In the genomic region with DNA sequence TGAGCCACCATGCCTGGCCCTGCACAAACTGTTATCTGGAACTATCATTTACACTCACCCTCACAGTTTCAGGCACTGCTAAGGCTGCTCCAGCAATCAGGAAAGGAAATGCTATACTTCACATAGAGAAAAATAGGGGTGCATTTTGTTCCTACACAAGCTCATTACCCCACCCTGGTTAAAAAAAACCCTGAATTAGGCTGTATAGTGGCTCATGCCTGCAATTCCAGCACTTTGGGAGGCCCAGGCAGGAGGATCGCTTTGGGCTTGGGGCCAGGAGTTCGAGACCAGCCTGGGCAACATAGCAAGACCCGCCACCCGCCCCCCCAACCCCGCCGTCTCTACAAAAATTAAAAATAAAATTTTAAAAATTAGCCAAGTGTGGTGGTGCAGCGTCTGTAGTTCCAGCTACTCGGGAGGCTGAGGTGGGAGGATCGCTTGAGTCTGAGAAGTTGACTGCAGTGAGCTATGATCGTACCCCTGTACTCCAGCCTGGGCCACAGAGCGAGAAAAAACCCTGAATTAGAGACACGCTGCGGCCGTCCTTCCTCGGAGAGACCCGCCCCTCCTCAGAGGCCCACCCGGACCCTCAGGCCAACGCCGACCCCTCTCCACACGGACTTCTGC, we compare ENCODE assay signal across 8 cellular contexts. TPM values are rescaled to one million over a fixed set of nuclear protein-coding genes. Genes with fewer than 3 reads are reported as not detected.
DNase-seq lines count a peak whose midpoint lies in the region; ATAC-seq and TF ChIP-seq lines count a peak whose summit lies in the region.

No MANE protein-coding gene starts in this region.

- intact Hi-C loops in CD4-positive, alpha-beta memory T cell (cut with micrococcal nuclease): loop anchor here (1.0 to 2.0 kb wide), 4 partner anchors 29 to 66 kb away; partner anchors contain the start of genes ARPC1B, ZKSCAN5 and ZNF789
- intact Hi-C loops in ascending aorta (cut with DNase I) (loop anchor here (2.0 kb wide), 2 partner anchors 29 kb away; partner anchors contain the start of genes ATP5MF, BUD31 and PDAP1), tibial artery (cut with DNase I; ENCODE audit: low total_unique reads) (no loop called here)

- no peaks in the 10 kb centered on the region for H3K9me3 Mint-ChIP-seq in CD4-positive, alpha-beta memory T cell

- DNase-seq in CD4-positive, alpha-beta memory T cell: no peak
- no peak for DNase-seq in ascending aorta (ENCODE audit: low spot score in 2 of 2)
- no peak for DNase-seq in left lobe of liver (ENCODE audit: low spot score)
- DNase-seq in tibial artery: no peak
- DNase-seq in MV-4-11 (lab: John Stamatoyannopoulos, UW): no peak
- no peak for DNase-seq in AG08396 (ENCODE audit: low spot score)

- H3K4me3 Mint-ChIP-seq in CD4-positive, alpha-beta memory T cell: peak overlapping the region; percentile 94 to 98 (median 96)

- POLR2A ChIA-PET in CD4-positive, alpha-beta memory T cell (lab: Charles Lee; ENCODE audit: partially characterized antibody): interaction anchor here (0.7 to 3.1 kb wide), 10 partner anchors 8 to 121 kb away, joined by 3 to 25 read pairs (median 4); partner anchors contain the start of genes ATP5MF, BUD31, PDAP1 and ZKSCAN5

- peaks cover 4% of the 10 kb centered on the region for H3K36me3 ChIP-seq in CD4-positive, alpha-beta memory T cell (ENCODE audit: insufficient read depth, low read length)
- H3K36me3 ChIP-seq in ascending aorta (peaks cover 8 to 17% of the 10 kb centered on the region in 2 donors), tibial artery (peaks cover 16 to 29% (median 22%) of the 10 kb centered on the region in 3 donors)

- H3K27ac ChIP-seq in CD4-positive, alpha-beta memory T cell (ENCODE audit: low read depth, low read length): peak overlapping the region; percentile 61
- H3K27ac ChIP-seq in ascending aorta (peak overlapping the region; percentile 85 to 87), tibial artery (peak overlapping the region; percentile 88 to 89)

- H3K36me3 Mint-ChIP-seq in CD4-positive, alpha-beta memory T cell: peaks cover 0 to 29% of the 10 kb centered on the region in 2 donors

- TF ChIP-seq CTCF in ascending aorta (IDR thresholded peaks at IDR 0.05) (no peak), tibial artery (IDR thresholded peaks at IDR 0.05) (no peak)

- H3K4me3 ChIP-seq in CD4-positive, alpha-beta memory T cell (ENCODE audit: low read length in 2 of 2): peak overlapping the region; percentile 61 to 77
- peak overlapping the region; percentile 80 to 91 for H3K4me3 ChIP-seq in ascending aorta
- H3K4me3 ChIP-seq in tibial artery: peak overlapping the region; percentile 86 to 99

- peaks cover 17% of the 10 kb centered on the region for H3K4me1 ChIP-seq in CD4-positive, alpha-beta memory T cell (ENCODE audit: insufficient read depth, low read length)
- H3K4me1 ChIP-seq in ascending aorta: peaks cover 5 to 22% of the 10 kb centered on the region in 2 donors
- peaks cover 0 to 44% (median 35%) of the 10 kb centered on the region in 4 donors for H3K4me1 ChIP-seq in tibial artery

- H3K27me3 Mint-ChIP-seq in CD4-positive, alpha-beta memory T cell: no peaks in the 10 kb centered on the region

- peaks cover 12 to 36% (median 28%) of the 10 kb centered on the region in 4 donors for H3K4me1 Mint-ChIP-seq in CD4-positive, alpha-beta memory T cell

- ATAC-seq in HG03196 (IDR thresholded peaks at IDR 0.05; ENCODE audit: unreplicated experiment): peak; percentile 4
- ATAC-seq in left lobe of liver: peak; percentile 33
- ATAC-seq in GM19397 (IDR thresholded peaks at IDR 0.05; ENCODE audit: unreplicated experiment): no peak

- no peaks in the 10 kb centered on the region for H3K27me3 ChIP-seq in CD4-positive, alpha-beta memory T cell (ENCODE audit: insufficient read depth, low read length)
- H3K27me3 ChIP-seq in ascending aorta (no peaks in the 10 kb centered on the region), tibial artery (no peaks in the 10 kb centered on the region)

- no peaks in the 10 kb centered on the region for H3K9me3 ChIP-seq in CD4-positive, alpha-beta memory T cell (ENCODE audit: control insufficient read depth in 1 of 2, low read length in 2 of 2)
- H3K9me3 ChIP-seq in ascending aorta (no peaks in the 10 kb centered on the region), tibial artery (no peaks in the 10 kb centered on the region)

- peak overlapping the region; percentile 90 to 96 (median 94) for H3K27ac Mint-ChIP-seq in CD4-positive, alpha-beta memory T cell

- CTCF ChIA-PET in CD4-positive, alpha-beta memory T cell (lab: Charles Lee; ENCODE audit: partially characterized antibody): interaction anchor here (0.8 to 1.5 kb wide), 3 partner anchors 24 to 29 kb away, joined by 4 to 6 read pairs (median 5); partner anchors contain the start of genes ATP5MF, BUD31 and PDAP1

RNA-seq across cellular contexts. Expression of gene PTCD1, which starts 0.5 kb away (rescaled TPM):
- 1 to 10 TPM; 7.4 to 7.7 TPM for total RNA-seq in CD4-positive, alpha-beta memory T cell
- 1 to 10 TPM in 1 of 2 donors, under 1 TPM in 1; 1.00 to 4.0 TPM for polyA plus RNA-seq in CD4-positive, alpha-beta memory T cell
- total RNA-seq in ascending aorta (2.6 TPM), left lobe of liver (2.3 TPM)

RNA-seq across cellular contexts. Expression of gene CPSF4, which starts 0.7 kb away (rescaled TPM):
- 10 to 100 TPM; 49.2 to 54.7 TPM for total RNA-seq in CD4-positive, alpha-beta memory T cell
- 10 to 100 TPM; 21.9 to 26.8 TPM for polyA plus RNA-seq in CD4-positive, alpha-beta memory T cell
- total RNA-seq in ascending aorta (38.0 TPM), left lobe of liver (14.4 TPM)

RNA-seq across cellular contexts. Expression of gene ATP5MF, which starts 27.9 kb away (rescaled TPM):
- 100 to 1,000 TPM; 155 to 160 TPM for total RNA-seq in CD4-positive, alpha-beta memory T cell
- 100 to 1,000 TPM; 371 to 438 TPM for polyA plus RNA-seq in CD4-positive, alpha-beta memory T cell
- total RNA-seq in ascending aorta: 893 TPM
- total RNA-seq in left lobe of liver: 130 TPM

RNA-seq across cellular contexts. Expression of gene BUD31, which starts 29.3 kb away (rescaled TPM):
- 10 to 100 TPM; 60.0 to 61.3 TPM for total RNA-seq in CD4-positive, alpha-beta memory T cell
- 100 to 1,000 TPM; 163 to 175 TPM for polyA plus RNA-seq in CD4-positive, alpha-beta memory T cell
- total RNA-seq in ascending aorta (41.3 TPM), left lobe of liver (25.8 TPM)

RNA-seq across cellular contexts. Expression of gene PDAP1, which starts 29.7 kb away (rescaled TPM):
- 10 to 100 TPM; 66.0 to 67.0 TPM for total RNA-seq in CD4-positive, alpha-beta memory T cell
- polyA plus RNA-seq in CD4-positive, alpha-beta memory T cell: 10 to 100 TPM; 21.5 to 27.7 TPM
- total RNA-seq in ascending aorta (104 TPM), left lobe of liver (32.7 TPM)
